Comparison of ENCODE assay signal across 12 cellular contexts in the genomic region with DNA sequence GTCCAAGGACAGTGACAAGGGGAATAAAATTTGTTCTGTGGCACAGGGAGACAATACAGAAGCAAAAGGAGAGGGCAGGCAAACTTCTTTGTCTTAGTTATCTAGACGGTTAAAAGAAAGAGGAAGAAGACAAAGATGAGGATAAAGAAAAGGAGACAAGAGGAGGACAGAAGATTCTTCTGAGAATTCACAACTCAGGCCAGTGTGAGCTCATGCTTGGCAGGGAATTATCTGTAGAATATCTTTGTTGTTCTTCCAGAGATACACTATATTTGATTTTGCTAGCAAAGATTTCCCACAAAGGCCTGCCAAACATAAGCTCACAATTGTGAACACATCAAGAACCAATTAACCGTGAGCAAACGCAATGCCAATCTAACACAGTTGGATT. TPM values are rescaled to one million over a fixed set of nuclear protein-coding genes. Genes with fewer than 3 reads are reported as not detected.
DNase-seq lines count a peak whose midpoint lies in the region; TF ChIP-seq lines count a peak whose summit lies in the region.
"Had no signal": no experiment of that assay in that cellular context is flagged by ENCODE, and none has a peak within 500 bp of the region (broad histone marks: within the 10 kb centered on the region; RNA-seq: fewer than 3 reads in every experiment).

No MANE protein-coding gene starts in this region.

- POLR2A ChIA-PET in activated CD4-positive, alpha-beta T cell treated with anti-CD3 and anti-CD28 coated beads, Interleukin-2, amount 10 ng/mL, durations not matched to agents 7 days and 5 days (lab: Charles Lee), result no interaction called here

- DNase-seq in activated CD4-positive, alpha-beta T cell treated with anti-CD3 and anti-CD28 coated beads, Interleukin-2, amount 10 ng/mL, durations not matched to agents 7 days and 5 days, result no peak
- DNase-seq in activated CD4-positive, alpha-beta T cell treated with anti-CD3 and anti-CD28 coated beads, Interleukin-2, amount 50 U/mL, for 48 hours, result no peak
- DNase-seq in astrocyte of the spinal cord (ENCODE audit: low read depth, low spot score) (peak; percentile 10), osteoblast (ENCODE audit: insufficient read length, low spot score, missing footprints) (no peak), NCI-H1417 (lab: John Stamatoyannopoulos, UW) (no peak), cerebellum (ENCODE audit: low spot score) (no peak), substantia nigra (lab: John Stamatoyannopoulos, UW) (no peak)
- DNase-seq: NCI-H1092 treated with DMSO at 0.1 percent for 48 hours, NCI-H526, SW 1271 had no signal

- H3K27ac ChIP-seq in OCI-LY1 (ENCODE audit: low read depth, low read length, poor library complexity, severe bottlenecking), result peak overlapping the region; percentile 14
- H3K27ac ChIP-seq in osteoblast (ENCODE audit: low read depth, low read length), result peak overlapping the region; percentile 44
- no peak overlapping the region for H3K27ac ChIP-seq in substantia nigra (ENCODE audit: low read depth, low read length, poor library complexity, severe bottlenecking)
- H3K27ac ChIP-seq: esophagus muscularis mucosa had no signal

- in situ Hi-C loops in astrocyte of the spinal cord (cut with HindIII; ENCODE audit: low sequenced_read_pairs), result no loop called here

- H3K9me3 ChIP-seq in OCI-LY1 (ENCODE audit: low read length) (no peaks in the 10 kb centered on the region), osteoblast (ENCODE audit: low read depth, low read length) (no peaks in the 10 kb centered on the region)
- H3K9me3 ChIP-seq: esophagus muscularis mucosa had no signal

- no peaks in the 10 kb centered on the region for H3K9me3 Mint-ChIP-seq in activated CD4-positive, alpha-beta T cell treated with anti-CD3 and anti-CD28 coated beads, Interleukin-2, amount 10 ng/mL, durations not matched to agents 7 days and 5 days

- peaks cover 36% of the 10 kb centered on the region for H3K4me1 Mint-ChIP-seq in activated CD4-positive, alpha-beta T cell treated with anti-CD3 and anti-CD28 coated beads, Interleukin-2, amount 10 ng/mL, durations not matched to agents 7 days and 5 days

- TF ChIP-seq CTCF in OCI-LY1 (IDR thresholded peaks at IDR 0.05; ENCODE audit: low read length) (no peak), astrocyte of the spinal cord (IDR thresholded peaks at IDR 0.05; ENCODE audit: low read depth, low read length) (no peak), osteoblast (IDR thresholded peaks at IDR 0.05; ENCODE audit: extremely low read depth, low read depth, low read length) (no peak)

- H3K4me3 ChIP-seq in OCI-LY1 (ENCODE audit: low read depth, low read length, poor library complexity, severe bottlenecking), result no peak overlapping the region
- H3K4me3 ChIP-seq in astrocyte of the spinal cord (ENCODE audit: low read depth, low read length), result no peak overlapping the region
- H3K4me3 ChIP-seq in osteoblast (ENCODE audit: insufficient read depth, low read length), result no peak overlapping the region
- H3K4me3 ChIP-seq: esophagus muscularis mucosa had no signal

- H3K4me2 ChIP-seq in OCI-LY1 (ENCODE audit: low read length) (no peak overlapping the region), osteoblast (ENCODE audit: insufficient read depth, low read length) (no peak overlapping the region)

- no peaks in the 10 kb centered on the region for H3F3A ChIP-seq in OCI-LY1 (ENCODE audit: insufficient read depth, low read length)

- H3K9ac ChIP-seq in OCI-LY1 (ENCODE audit: low read length), result no peak overlapping the region

- H4K20me1 ChIP-seq in OCI-LY1 (ENCODE audit: insufficient read depth, low read length) (no peaks in the 10 kb centered on the region), osteoblast (ENCODE audit: insufficient read depth, low read length) (peaks cover 4% of the 10 kb centered on the region)

- no peaks in the 10 kb centered on the region for H3K9me2 ChIP-seq in OCI-LY1 (ENCODE audit: low read depth, low read length)

- H3K4me1 ChIP-seq in OCI-LY1 (ENCODE audit: insufficient read depth, low read length, severe bottlenecking) (peaks cover 38% of the 10 kb centered on the region), osteoblast (ENCODE audit: insufficient read depth, low read length) (peaks cover 32% of the 10 kb centered on the region)

- no peak overlapping the region for H2AFZ ChIP-seq in OCI-LY1 (ENCODE audit: low read length)
- H2AFZ ChIP-seq in osteoblast (ENCODE audit: low read length), result no peak overlapping the region

- H3K36me3 ChIP-seq in OCI-LY1 (ENCODE audit: insufficient read depth, low read length), result no peaks in the 10 kb centered on the region
- no peaks in the 10 kb centered on the region for H3K36me3 ChIP-seq in osteoblast (ENCODE audit: insufficient read depth, low read length)
- H3K36me3 ChIP-seq: esophagus muscularis mucosa had no signal

- H3K27ac Mint-ChIP-seq in activated CD4-positive, alpha-beta T cell treated with anti-CD3 and anti-CD28 coated beads, Interleukin-2, amount 10 ng/mL, durations not matched to agents 7 days and 5 days, result peak overlapping the region; percentile 15

- H3K79me2 ChIP-seq in OCI-LY1 (ENCODE audit: insufficient read depth, low read length) (peaks cover 64% of the 10 kb centered on the region), osteoblast (ENCODE audit: insufficient read depth, low read length) (peaks cover 70% of the 10 kb centered on the region)

- H3K27me3 Mint-ChIP-seq in activated CD4-positive, alpha-beta T cell treated with anti-CD3 and anti-CD28 coated beads, Interleukin-2, amount 10 ng/mL, durations not matched to agents 7 days and 5 days, result no peaks in the 10 kb centered on the region

- H3K27me3 ChIP-seq in OCI-LY1 (ENCODE audit: insufficient read depth, low read length), result no peaks in the 10 kb centered on the region
- no peaks in the 10 kb centered on the region for H3K27me3 ChIP-seq in osteoblast (ENCODE audit: insufficient read depth, low read length)
- H3K27me3 ChIP-seq: esophagus muscularis mucosa had no signal

- CTCF ChIA-PET in activated CD4-positive, alpha-beta T cell treated with anti-CD3 and anti-CD28 coated beads, Interleukin-2, amount 10 ng/mL, durations not matched to agents 7 days and 5 days (lab: Charles Lee), result interaction anchor here (1.2 kb wide), 1 partner anchor 19 kb away, joined by 3 read pairs; no protein-coding TSS in a partner anchor

- H3K4me3 Mint-ChIP-seq in activated CD4-positive, alpha-beta T cell treated with anti-CD3 and anti-CD28 coated beads, Interleukin-2, amount 10 ng/mL, durations not matched to agents 7 days and 5 days, result no peak overlapping the region

- H3K36me3 Mint-ChIP-seq in activated CD4-positive, alpha-beta T cell treated with anti-CD3 and anti-CD28 coated beads, Interleukin-2, amount 10 ng/mL, durations not matched to agents 7 days and 5 days (ENCODE audit: low read depth), result peaks cover 13% of the 10 kb centered on the region

RNA-seq across cellular contexts. Expression of a gene that starts 21.4 kb away (rescaled TPM):
- 10 to 100 TPM; 54.0 to 55.4 TPM for total RNA-seq in activated CD4-positive, alpha-beta T cell treated with anti-CD3 and anti-CD28 coated beads, Interleukin-2, amount 10 ng/mL, durations not matched to agents 7 days and 5 days
- total RNA-seq in osteoblast, result 69.2 and 77.1 TPM in 2 replicates
- 46.7 TPM for total RNA-seq in cerebellum
